ENCODE assay signal across 23 cellular contexts in genomic region chr13:44651209-44651608, GRCh38.
A peak's percentile ranks its signal among the peaks of the same experiment; 100 is the strongest.
DNase-seq lines count a peak whose midpoint lies in the region; FAIRE-seq and TF ChIP-seq lines count a peak whose summit lies in the region.
"Had no signal": no experiment of that assay in that cellular context is flagged by ENCODE, and none has a peak within 500 bp of the region (broad histone marks: within the 10 kb centered on the region; RNA-seq: fewer than 3 reads in every experiment).

No MANE protein-coding gene starts in this region.

- no peaks in the 10 kb centered on the region for H3K27me3 ChIP-seq in small intestine (ENCODE audit: control insufficient read depth in 2 of 2, insufficient read depth in 2 of 2, low read length in 2 of 2)

- H3K9me3 ChIP-seq in small intestine (ENCODE audit: control insufficient read depth, low read depth): no peaks in the 10 kb centered on the region
- H3K9me3 ChIP-seq: BE2C, SK-N-SH had no signal

- peaks cover 2% of the 10 kb centered on the region for H3K27me3 Mint-ChIP-seq in endothelial cell (ENCODE audit: unreplicated experiment)
- H3K27me3 Mint-ChIP-seq in progenitor cell of endocrine pancreas: no peaks in the 10 kb centered on the region

- no peak overlapping the region for H3K4me3 Mint-ChIP-seq in endothelial cell (ENCODE audit: unreplicated experiment)
- no peak overlapping the region for H3K4me3 Mint-ChIP-seq in progenitor cell of endocrine pancreas (ENCODE audit: low read depth)
- H3K4me3 Mint-ChIP-seq: CD4-positive, CD25-positive, alpha-beta regulatory T cell had no signal

- TF ChIP-seq CTCF in endothelial cell (IDR thresholded peaks at IDR 0.05; ENCODE audit: unreplicated experiment): peak; percentile 19
- no peak for TF ChIP-seq CTCF in progenitor cell of endocrine pancreas (IDR thresholded peaks at IDR 0.05; ENCODE audit: unreplicated experiment)

- no peak overlapping the region for H3K27ac ChIP-seq in small intestine (ENCODE audit: low read depth in 1 of 2, low read length in 1 of 2)

- no peaks in the 10 kb centered on the region for H3K36me3 ChIP-seq in small intestine (ENCODE audit: control insufficient read depth in 2 of 2, insufficient read depth in 2 of 2, low read length in 2 of 2)
- H3K36me3 ChIP-seq: BE2C had no signal

- H3K9me3 Mint-ChIP-seq in endothelial cell (ENCODE audit: unreplicated experiment) (no peaks in the 10 kb centered on the region), progenitor cell of endocrine pancreas (ENCODE audit: low read depth) (no peaks in the 10 kb centered on the region)

- no peak overlapping the region for H3K4me3 ChIP-seq in small intestine (ENCODE audit: low read depth in 1 of 2, low read length in 2 of 2)

- H3K27ac Mint-ChIP-seq in endothelial cell (ENCODE audit: unreplicated experiment): no peak overlapping the region
- H3K27ac Mint-ChIP-seq in progenitor cell of endocrine pancreas: peak overlapping the region; percentile 53
- H3K27ac Mint-ChIP-seq: CD4-positive, CD25-positive, alpha-beta regulatory T cell had no signal

- H3K4me1 Mint-ChIP-seq in endothelial cell (ENCODE audit: unreplicated experiment): peaks cover 11% of the 10 kb centered on the region
- H3K4me1 Mint-ChIP-seq in progenitor cell of endocrine pancreas (ENCODE audit: low read depth): peaks cover 21% of the 10 kb centered on the region
- H3K4me1 Mint-ChIP-seq: CD4-positive, CD25-positive, alpha-beta regulatory T cell had no signal

- no peak for FAIRE-seq in small intestine (lab: Jason Lieb, UNC)
- FAIRE-seq: H54 had no signal

- no peaks in the 10 kb centered on the region for H3K4me1 ChIP-seq in small intestine (ENCODE audit: control insufficient read depth in 2 of 2, insufficient read depth in 1 of 2, low read depth in 1 of 2, low read length in 1 of 2)
- H3K4me1 ChIP-seq: BE2C had no signal

- DNase-seq in NCI-H82 (lab: John Stamatoyannopoulos, UW) (peak; percentile 15), NCI-H82 treated with DMSO at 0.1 percent for 48 hours (lab: John Stamatoyannopoulos, UW; ENCODE audit: unreplicated experiment) (no peak), NCI-H69 (lab: John Stamatoyannopoulos, UW) (peak; percentile 22), endothelial cell (ENCODE audit: low spot score) (no peak), progenitor cell of endocrine pancreas (ENCODE audit: low spot score, unreplicated experiment) (no peak), retina (no peak), small intestine (no peak)
- DNase-seq: BE2C; CD4-positive, CD25-positive, alpha-beta regulatory T cell; COR-L47; DMS153; GDM1; MM.1S; NCI-H1092; NCI-H1436 treated with DMSO at 0.1 percent for 48 hours; NCI-H2029; NCI-H2171 treated with DMSO at 0.1 percent for 48 hours; NCI-H446 treated with DMSO at 0.1 percent for 48 hours; NCI-H774; RPMI8226; SHP77 treated with DMSO at 0.1 percent for 48 hours; SK-N-SH had no signal

- no peaks in the 10 kb centered on the region for H3K36me3 Mint-ChIP-seq in endothelial cell (ENCODE audit: low read depth, unreplicated experiment)
- no peaks in the 10 kb centered on the region for H3K36me3 Mint-ChIP-seq in progenitor cell of endocrine pancreas (ENCODE audit: insufficient read depth)
- H3K36me3 Mint-ChIP-seq: CD4-positive, CD25-positive, alpha-beta regulatory T cell had no signal

- 24 to 41% (median 30%) methylated on average over 2 of the region's 2 CpGs for WGBS in small intestine, 3 donors

Comparison
In these comparisons a context has a peak if more than half of its experiments do, and no peak if none do; other contexts are left out.
1. DNase-seq: peak in NCI-H82 (single experiment) and NCI-H69 (single experiment); none in NCI-H82 treated with DMSO at 0.1 percent for 48 hours (single experiment), endothelial cell (single experiment), progenitor cell of endocrine pancreas (single experiment), retina (single experiment) and small intestine (single experiment).